Comparison of ENCODE assay signal across 23 cellular contexts in the genomic region with DNA sequence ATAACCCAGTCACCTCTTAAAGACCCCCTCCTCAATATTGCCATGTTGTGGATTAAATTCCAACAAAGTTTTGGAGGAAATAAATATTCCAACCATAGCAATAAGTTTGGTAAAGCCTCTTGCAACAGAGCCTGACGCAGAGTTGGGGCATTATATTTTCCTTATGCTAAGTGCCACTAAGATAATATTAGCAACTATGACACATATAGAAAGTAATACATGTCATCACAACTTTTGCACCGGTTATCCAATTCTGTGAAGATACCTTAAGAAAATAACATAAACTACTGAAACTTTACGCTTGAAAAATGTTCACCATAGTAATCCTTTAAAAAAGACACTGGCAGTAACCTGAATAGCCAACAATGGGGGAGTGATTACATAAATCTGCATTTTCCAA.
"Had no signal": no experiment of that assay in that cellular context is flagged by ENCODE, and none has a peak within 500 bp of the region (broad histone marks: within the 10 kb centered on the region; RNA-seq: fewer than 3 reads in every experiment).

No MANE protein-coding gene starts in this region.

- H3K27me3 ChIP-seq: ascending aorta, foreskin keratinocyte, right atrium auricular region, tibial nerve had no signal

- H3K4me1 Mint-ChIP-seq: neural crest cell had no signal

- FAIRE-seq: islet of Langerhans, urothelium cell line had no signal

- H3K27ac Mint-ChIP-seq: activated naive CD4-positive, alpha-beta T cell treated with anti-CD3 and anti-CD28 coated beads, Interleukin-2, amount 50 U/mL, for 24 hours; naive B cell had no signal

- DNase-seq: activated CD4-positive, alpha-beta T cell treated with anti-CD3 and anti-CD28 coated beads, Interleukin-2, amount 50 U/mL, for 1 hour; activated gamma-delta T cell; foreskin keratinocyte; glutamatergic neuron; hippocampal formation; left cardiac atrium; mesenchymal stem cell; mucosa of descending colon; naive B cell; stimulated activated CD4-positive, alpha-beta T cell treated with anti-CD3 and anti-CD28 coated beads, Interleukin-12 subunit alpha, Interleukin-12 subunit beta, amount 100 ng/mL, for 4 hours; stimulated activated CD4-positive, alpha-beta T cell treated with anti-CD3 and anti-CD28 coated beads, Interleukin-1b, Interleukin-23, amount 100 ng/mL, for 48 hours; stimulated activated CD8-positive, alpha-beta memory T cell treated with anti-CD3 and anti-CD28 coated beads, Interleukin-4, amount 100 ng/mL, for 48 hours; stimulated activated naive CD4-positive, alpha-beta T cell treated with Interleukin-2 at 50 U/mL for 16 hours; substantia nigra had no signal

- H3K36me3 ChIP-seq: ascending aorta, prostate gland, right atrium auricular region, tibial nerve had no signal

- H3K4me1 ChIP-seq: ascending aorta, foreskin keratinocyte, prostate gland, right atrium auricular region, tibial nerve had no signal

- H3K9me3 ChIP-seq: ascending aorta, mucosa of descending colon, prostate gland, right atrium auricular region, tibial nerve had no signal

- H3K4me3 ChIP-seq: ascending aorta, coronary artery, mucosa of descending colon, prostate gland, right atrium auricular region, tibial nerve had no signal

- H3K4me3 Mint-ChIP-seq: activated naive CD4-positive, alpha-beta T cell treated with anti-CD3 and anti-CD28 coated beads, Interleukin-2, amount 50 U/mL, for 24 hours; naive B cell; neural crest cell had no signal

- H3K27ac ChIP-seq: ascending aorta, coronary artery, foreskin keratinocyte, prostate gland, right atrium auricular region, tibial nerve had no signal

- ATAC-seq: foreskin keratinocyte, left cardiac atrium, mucosa of descending colon had no signal
